In genomic region chr12:124380793-124381453, GRCh38 we compare ENCODE assay signal across 9 cellular contexts.
DNase-seq lines count a peak whose midpoint lies in the region; ATAC-seq, FAIRE-seq and TF ChIP-seq lines count a peak whose summit lies in the region.
"Had no signal": no experiment of that assay in that cellular context is flagged by ENCODE, and none has a peak within 500 bp of the region (broad histone marks: within the 10 kb centered on the region; RNA-seq: fewer than 3 reads in every experiment).

No MANE protein-coding gene starts in this region.

- peaks cover 99% of the 10 kb centered on the region for H3K4me1 ChIP-seq in A549
- peaks cover 52% of the 10 kb centered on the region for H3K4me1 ChIP-seq in osteoblast (ENCODE audit: insufficient read depth, low read length)

- peaks cover 63% of the 10 kb centered on the region for H3K36me3 ChIP-seq in osteoblast (ENCODE audit: insufficient read depth, low read length)

- TF ChIP-seq CTCF in A549 (IDR thresholded peaks at IDR 0.05) (no peak), dorsolateral prefrontal cortex (IDR thresholded peaks at IDR 0.05 in 54 of 56, conservative IDR thresholded peaks at IDR 0.05 in 2 of 56; ENCODE audit: low read depth in 1 of 56, partially characterized antibody in 56 of 56) (no peak), osteoblast (IDR thresholded peaks at IDR 0.05; ENCODE audit: extremely low read depth, low read depth, low read length) (no peak)

- peaks cover 70% of the 10 kb centered on the region for H4K20me1 ChIP-seq in osteoblast (ENCODE audit: insufficient read depth, low read length)

- no peak for TF ChIP-seq POLR2A in A549 (IDR thresholded peaks at IDR 0.05; ENCODE audit: low read length)

- 47% methylated on average over 8 of the region's 8 CpGs for WGBS in A549 (ENCODE audit: missing lambda C conversion rate)

- H3K27ac ChIP-seq in A549 (peak overlapping the region; percentile 99 to 100), dorsolateral prefrontal cortex (peak overlapping the region in 57 of 59 donors; percentile 37 to 94 (median 82)), osteoblast (ENCODE audit: low read depth, low read length) (peak overlapping the region; percentile 97)

- POLR2A ChIA-PET in A549 (lab: Yijun Ruan, JAX): interaction anchor here (0.8 to 2.8 kb wide), 3 partner anchors 8 to 534 kb away, joined by 3 to 22 read pairs (median 3); partner anchors contain the start of gene UBC

- no peaks in the 10 kb centered on the region for H3K9me3 ChIP-seq in A549
- H3K9me3 ChIP-seq in osteoblast (ENCODE audit: low read depth, low read length): no peaks in the 10 kb centered on the region
- H3K9me3 ChIP-seq: Caco-2 had no signal

- intact Hi-C loops in dorsolateral prefrontal cortex (cut with DNase I): loop anchor here in 1 of 2 donors (10.0 kb wide), 1 partner anchor 184 kb away; the partner anchor contains the start of gene NCOR2

- peaks cover 80% of the 10 kb centered on the region for H3K79me2 ChIP-seq in osteoblast (ENCODE audit: insufficient read depth, low read length)

- no peak for TF ChIP-seq RAD21 in A549 (conservative IDR thresholded peaks at IDR 0.05 in 1 of 2, IDR thresholded peaks at IDR 0.05 in 1 of 2)

- H2AFZ ChIP-seq in osteoblast (ENCODE audit: low read length): no peak overlapping the region

- DNase-seq in A549 (ENCODE audit: low read depth in 1 of 2, low spot score in 1 of 2) (no peak), NCI-H226 (peak; percentile 52), dorsolateral prefrontal cortex (no peak), osteoblast (ENCODE audit: insufficient read length, low spot score, missing footprints) (no peak), iPS-NIHi11 (ENCODE audit: low spot score) (no peak), ureter (ENCODE audit: low spot score) (no peak), NCI-H146 (lab: John Stamatoyannopoulos, UW) (no peak)
- no peak for DNase-seq in effector CD4-positive, alpha-beta T cell

- H3K4me2 ChIP-seq in A549: peak overlapping the region; percentile 97
- H3K4me2 ChIP-seq in osteoblast (ENCODE audit: insufficient read depth, low read length): peak overlapping the region; percentile 59

- H3K27me3 ChIP-seq in dorsolateral prefrontal cortex (no peaks in the 10 kb centered on the region), osteoblast (ENCODE audit: insufficient read depth, low read length) (no peaks in the 10 kb centered on the region)

- CTCF ChIA-PET in A549 (lab: Yijun Ruan, JAX): interaction anchor here (0.9 to 6.6 kb wide), 18 partner anchors 8 to 391 kb away, joined by 3 to 67 read pairs (median 7); no protein-coding TSS in a partner anchor

- H3K4me3 ChIP-seq in A549 (0 out of 3 replicates have a peak overlapping the region, but pooled peaks have one; percentile 20), dorsolateral prefrontal cortex (peak overlapping the region in 3 of 59 donors; percentile 5 to 18 (median 9)), osteoblast (ENCODE audit: insufficient read depth, low read length) (peak overlapping the region; percentile 39)

- FAIRE-seq in A549 (lab: Jason Lieb, UNC): peak; percentile 18

- TF ChIP-seq EP300 in A549 (IDR thresholded peaks at IDR 0.05): no peak

- peak in 1 of 2 experiments; percentile 4; a peak in 3 of 6 replicates for ATAC-seq in A549

TF ChIP-seq in A549, 52 proteins besides CTCF, POLR2A, EP300 and RAD21:
- TF ChIP-seq CEBPB (IDR thresholded peaks at IDR 0.05): no peak
- TF ChIP-seq HOXB13 (CRISPR knock-in tag; IDR thresholded peaks at IDR 0.05; ENCODE audit: low read depth): no peak
- TF ChIP-seq NFE2L2 (conservative IDR thresholded peaks at IDR 0.05; ENCODE audit: low read length): no peak
- no peak for TF ChIP-seq NR3C1 (IDR thresholded peaks at IDR 0.05)
- TF ChIP-seq CBX2 (IDR thresholded peaks at IDR 0.05; ENCODE audit: borderline replicate concordance, low read depth): no peak
- TF ChIP-seq JUN (IDR thresholded peaks at IDR 0.05): 0 out of 5 replicates have a peak, but pooled peaks of 1 of the 2 experiments have one; percentile 17
- no peak for TF ChIP-seq RNF2 (IDR thresholded peaks at IDR 0.05; ENCODE audit: borderline replicate concordance, low read depth)
- TF ChIP-seq FOSB (CRISPR knock-in tag; IDR thresholded peaks at IDR 0.05): peak; percentile 24; the same call in 1 of the 2 replicates
- TF ChIP-seq ZFP36 (IDR thresholded peaks at IDR 0.05; ENCODE audit: borderline replicate concordance, partially characterized antibody): no peak
- no peak for TF ChIP-seq CHD4 (IDR thresholded peaks at IDR 0.05; ENCODE audit: borderline replicate concordance)
- no peak for TF ChIP-seq EHMT2 (IDR thresholded peaks at IDR 0.05; ENCODE audit: low read depth)
- TF ChIP-seq ZSCAN20 (CRISPR knock-in tag; IDR thresholded peaks at IDR 0.05): no peak
- TF ChIP-seq FOXS1 (CRISPR knock-in tag; IDR thresholded peaks at IDR 0.05): no peak
- no peak for TF ChIP-seq ESRRA (IDR thresholded peaks at IDR 0.05; ENCODE audit: borderline replicate concordance, low read length)
- TF ChIP-seq REST (IDR thresholded peaks at IDR 0.05): no peak
- TF ChIP-seq JUNB (IDR thresholded peaks at IDR 0.05): no peak
- no peak for TF ChIP-seq MAZ (IDR thresholded peaks at IDR 0.05; ENCODE audit: borderline replicate concordance, low read depth, low read length)
TF ChIP-seq in A549: peak in this region for 2.
